In genomic region chr6:44196351-44196750, GRCh38 we compare ENCODE assay signal across 9 cellular contexts. TPM values are rescaled to one million over a fixed set of nuclear protein-coding genes. Genes with fewer than 3 reads are reported as not detected.
"Had no signal": no experiment of that assay in that cellular context is flagged by ENCODE, and none has a peak within 500 bp of the region (broad histone marks: within the 10 kb centered on the region; RNA-seq: fewer than 3 reads in every experiment).

No MANE protein-coding gene starts in this region.

RNA-seq across cellular contexts. Expression of gene MYMX, which starts 20.4 kb away (rescaled TPM):
- total RNA-seq: OCI-LY7, PC-3, PC-9, Peyer's patch, Right ventricle myocardium inferior, RPMI7951, SK-MEL-5 had no signal
- polyA plus RNA-seq: SK-N-SH had no signal

RNA-seq across cellular contexts. Expression of gene CAPN11, which starts 37.7 kb away (rescaled TPM):
- total RNA-seq: OCI-LY7, PC-3, PC-9, RPMI7951, SJSA1, SK-MEL-5 had no signal
- polyA plus RNA-seq: SK-N-SH had no signal
